In the genomic region with DNA sequence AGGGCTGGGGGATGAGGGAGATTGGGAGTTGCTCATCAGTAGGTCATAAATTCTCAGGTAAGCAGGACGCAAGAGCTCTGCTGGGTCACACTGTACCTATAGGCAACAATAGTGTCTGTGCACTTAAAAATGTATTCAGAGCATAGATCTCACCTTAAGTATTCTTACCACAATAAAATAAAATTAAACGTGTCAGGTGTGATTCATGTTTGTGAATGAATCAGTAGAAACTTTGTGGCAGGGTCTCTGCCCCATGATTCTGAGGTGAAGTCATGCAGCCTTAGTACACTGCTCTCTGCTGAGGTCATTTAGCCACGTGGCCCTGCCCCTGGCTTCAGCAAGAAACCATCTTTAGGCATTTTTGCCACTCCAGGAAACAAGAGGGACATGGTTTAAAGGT, we compare ENCODE assay signal across 16 cellular contexts.
DNase-seq lines count a peak whose midpoint lies in the region; ATAC-seq and TF ChIP-seq lines count a peak whose summit lies in the region.
"Had no signal": no experiment of that assay in that cellular context is flagged by ENCODE, and none has a peak within 500 bp of the region (broad histone marks: within the 10 kb centered on the region; RNA-seq: fewer than 3 reads in every experiment).

No MANE protein-coding gene starts in this region.

- H3K27me3 ChIP-seq in RWPE2 (ENCODE audit: insufficient read depth, poor library complexity, severe bottlenecking) = no peaks in the 10 kb centered on the region
- no peaks in the 10 kb centered on the region for H3K27me3 ChIP-seq in uterus
- H3K27me3 ChIP-seq: SJCRH30 had no signal

- no peaks in the 10 kb centered on the region for H3K9me3 Mint-ChIP-seq in activated CD8-positive, alpha-beta T cell treated with anti-CD3 and anti-CD28 coated beads for 36 hours
- H3K9me3 Mint-ChIP-seq in activated CD8-positive, alpha-beta T cell treated with anti-CD3 and anti-CD28 coated beads, Interleukin-2, amount 10 ng/mL, durations not matched to agents 7 days and 5 days (ENCODE audit: insufficient read depth) = no peaks in the 10 kb centered on the region

- CTCF ChIA-PET in activated CD8-positive, alpha-beta T cell treated with anti-CD3 and anti-CD28 coated beads for 36 hours (lab: Charles Lee) = no interaction called here
- CTCF ChIA-PET in activated CD8-positive, alpha-beta T cell treated with anti-CD3 and anti-CD28 coated beads, Interleukin-2, amount 10 ng/mL, durations not matched to agents 7 days and 5 days (lab: Charles Lee) = no interaction called here

- H3K9me3 ChIP-seq in RWPE2 (ENCODE audit: severe bottlenecking) (no peaks in the 10 kb centered on the region), uterus (no peaks in the 10 kb centered on the region)
- H3K9me3 ChIP-seq: SJCRH30 had no signal

- H3K27ac ChIP-seq in RWPE2 (ENCODE audit: poor library complexity, severe bottlenecking) = no peak overlapping the region
- no peak overlapping the region for H3K27ac ChIP-seq in uterus
- H3K27ac ChIP-seq: SJCRH30 had no signal

- H3K4me1 ChIP-seq in RWPE2 (ENCODE audit: insufficient read depth, poor library complexity, severe bottlenecking) (no peaks in the 10 kb centered on the region), uterus (no peaks in the 10 kb centered on the region)
- H3K4me1 ChIP-seq: SJCRH30 had no signal

- POLR2A ChIA-PET in activated CD8-positive, alpha-beta T cell treated with anti-CD3 and anti-CD28 coated beads for 36 hours (lab: Charles Lee) = no interaction called here
- POLR2A ChIA-PET in activated CD8-positive, alpha-beta T cell treated with anti-CD3 and anti-CD28 coated beads, Interleukin-2, amount 10 ng/mL, durations not matched to agents 7 days and 5 days (lab: Charles Lee) = no interaction called here

- no peak for TF ChIP-seq POLR2A in uterus (IDR thresholded peaks at IDR 0.05)

- H3K4me3 Mint-ChIP-seq in activated CD8-positive, alpha-beta T cell treated with anti-CD3 and anti-CD28 coated beads for 36 hours = no peak overlapping the region
- no peak overlapping the region for H3K4me3 Mint-ChIP-seq in activated CD8-positive, alpha-beta T cell treated with anti-CD3 and anti-CD28 coated beads, Interleukin-2, amount 10 ng/mL, durations not matched to agents 7 days and 5 days

- H3K27ac Mint-ChIP-seq in activated CD8-positive, alpha-beta T cell treated with anti-CD3 and anti-CD28 coated beads for 36 hours = no peak overlapping the region
- H3K27ac Mint-ChIP-seq in activated CD8-positive, alpha-beta T cell treated with anti-CD3 and anti-CD28 coated beads, Interleukin-2, amount 10 ng/mL, durations not matched to agents 7 days and 5 days = no peak overlapping the region

- DNase-seq in activated CD8-positive, alpha-beta T cell treated with anti-CD3 and anti-CD28 coated beads for 36 hours = peak; percentile 29
- DNase-seq in activated CD8-positive, alpha-beta T cell treated with anti-CD3 and anti-CD28 coated beads, Interleukin-2, amount 10 ng/mL, durations not matched to agents 7 days and 5 days = no peak
- DNase-seq in EL (peak; percentile 2), RWPE2 (ENCODE audit: low spot score) (no peak), kidney tubule cell (ENCODE audit: low spot score) (peak; percentile 83), SIG-M5 treated with dmso at 0.1 percent for 504 hours (lab: John Stamatoyannopoulos, UW; ENCODE audit: unreplicated experiment) (no peak), uterus (no peak)
- DNase-seq: C1 segment of cervical spinal cord, KBM-7, NCI-H1048, NCI-H1436 treated with DMSO at 0.1 percent for 48 hours, NCI-H2029 treated with DMSO at 0.1 percent for 48 hours, NCI-H510A treated with DMSO at 0.1 percent for 48 hours, NCI-H82, SJCRH30 had no signal

- no peaks in the 10 kb centered on the region for H3K27me3 Mint-ChIP-seq in activated CD8-positive, alpha-beta T cell treated with anti-CD3 and anti-CD28 coated beads for 36 hours
- no peaks in the 10 kb centered on the region for H3K27me3 Mint-ChIP-seq in activated CD8-positive, alpha-beta T cell treated with anti-CD3 and anti-CD28 coated beads, Interleukin-2, amount 10 ng/mL, durations not matched to agents 7 days and 5 days (ENCODE audit: low read depth)

- H3K36me3 ChIP-seq in RWPE2 (ENCODE audit: low read depth) (no peaks in the 10 kb centered on the region), uterus (no peaks in the 10 kb centered on the region)
- H3K36me3 ChIP-seq: SJCRH30 had no signal

- no peak for TF ChIP-seq CTCF in activated CD8-positive, alpha-beta T cell treated with anti-CD3 and anti-CD28 coated beads for 36 hours (IDR thresholded peaks at IDR 0.05)
- no peak for TF ChIP-seq CTCF in RWPE2 (IDR thresholded peaks at IDR 0.05; ENCODE audit: poor library complexity, severe bottlenecking)
- TF ChIP-seq CTCF in uterus (IDR thresholded peaks at IDR 0.05) = no peak

- H3K36me3 Mint-ChIP-seq in activated CD8-positive, alpha-beta T cell treated with anti-CD3 and anti-CD28 coated beads for 36 hours (ENCODE audit: low read depth) = no peaks in the 10 kb centered on the region
- H3K36me3 Mint-ChIP-seq in activated CD8-positive, alpha-beta T cell treated with anti-CD3 and anti-CD28 coated beads, Interleukin-2, amount 10 ng/mL, durations not matched to agents 7 days and 5 days (ENCODE audit: low read depth) = no peaks in the 10 kb centered on the region

- H3K4me3 ChIP-seq in RWPE2 (ENCODE audit: severe bottlenecking) = no peak overlapping the region
- H3K4me3 ChIP-seq in uterus = no peak overlapping the region
- H3K4me3 ChIP-seq: SJCRH30 had no signal

- ATAC-seq in activated CD8-positive, alpha-beta T cell treated with anti-CD3 and anti-CD28 coated beads for 36 hours = peak; percentile 67
- ATAC-seq in activated CD8-positive, alpha-beta T cell treated with anti-CD3 and anti-CD28 coated beads, Interleukin-2, amount 10 ng/mL, durations not matched to agents 7 days and 5 days = no peak
- peak; percentile 71 for ATAC-seq in RWPE2 (ENCODE audit: low read depth)
- ATAC-seq in GM19324 (IDR thresholded peaks at IDR 0.05; ENCODE audit: low FRiP score, unreplicated experiment) = no peak

- no peaks in the 10 kb centered on the region for H3K4me1 Mint-ChIP-seq in activated CD8-positive, alpha-beta T cell treated with anti-CD3 and anti-CD28 coated beads for 36 hours (ENCODE audit: low read depth)
- no peaks in the 10 kb centered on the region for H3K4me1 Mint-ChIP-seq in activated CD8-positive, alpha-beta T cell treated with anti-CD3 and anti-CD28 coated beads, Interleukin-2, amount 10 ng/mL, durations not matched to agents 7 days and 5 days (ENCODE audit: low read depth)

- intact Hi-C loops in activated CD8-positive, alpha-beta T cell treated with anti-CD3 and anti-CD28 coated beads for 36 hours (cut with micrococcal nuclease) = no loop called here
- intact Hi-C loops in uterus (cut with DNase I; ENCODE audit: low total_unique reads) = no loop called here

Comparison
In these comparisons a context has a peak if more than half of its experiments do, and no peak if none do; other contexts are left out.
1. ATAC-seq: peak in activated CD8-positive, alpha-beta T cell treated with anti-CD3 and anti-CD28 coated beads for 36 hours (single experiment) and RWPE2 (single experiment); none in activated CD8-positive, alpha-beta T cell treated with anti-CD3 and anti-CD28 coated beads, Interleukin-2, amount 10 ng/mL, durations not matched to agents 7 days and 5 days (single experiment) and GM19324 (single experiment).
2. DNase-seq: peak in activated CD8-positive, alpha-beta T cell treated with anti-CD3 and anti-CD28 coated beads for 36 hours (single experiment), EL (single experiment) and kidney tubule cell (single experiment); none in activated CD8-positive, alpha-beta T cell treated with anti-CD3 and anti-CD28 coated beads, Interleukin-2, amount 10 ng/mL, durations not matched to agents 7 days and 5 days (single experiment), RWPE2 (single experiment), SIG-M5 treated with dmso at 0.1 percent for 504 hours (single experiment) and uterus (0 of 2).